Comparison of ENCODE assay signal across 8 cellular contexts in the genomic region with DNA sequence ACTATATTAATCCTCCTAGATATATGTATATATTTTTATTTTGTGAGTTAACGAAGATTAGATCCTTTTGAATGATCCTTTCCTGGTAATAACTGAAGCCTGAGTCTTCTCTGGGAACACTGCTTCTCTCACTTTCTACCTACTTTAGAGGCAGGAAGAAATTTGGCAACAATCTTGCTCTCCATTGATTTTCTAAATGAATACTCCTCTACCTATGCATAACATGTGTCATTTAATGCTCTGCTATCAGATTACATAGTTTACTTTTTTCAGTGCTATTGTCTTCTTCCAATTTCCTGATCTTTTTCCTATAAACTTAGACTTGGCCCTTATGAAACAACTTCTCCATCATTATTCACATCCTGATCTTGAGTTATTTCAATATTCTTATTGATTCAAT.
"Had no signal": no experiment of that assay in that cellular context is flagged by ENCODE, and none has a peak within 500 bp of the region (broad histone marks: within the 10 kb centered on the region; RNA-seq: fewer than 3 reads in every experiment).

No MANE protein-coding gene starts in this region.

- H3K9me3 ChIP-seq: HAP-1 had no signal

- ATAC-seq: HCT116 had no signal

- H3K36me3 ChIP-seq: HAP-1 had no signal

- H3K4me3 Mint-ChIP-seq: H9, HFFc6 had no signal

- H3K27ac Mint-ChIP-seq: H9, HFFc6 had no signal

- H3K4me1 Mint-ChIP-seq: H9 had no signal

- H2AFZ ChIP-seq: GM23248 had no signal

- H3K4me1 ChIP-seq: HAP-1 had no signal

- DNase-seq: GM23248, GOT3, H7, H9, HCEC 1CT, HFFc6 had no signal

- H3K27ac ChIP-seq: GM23248 had no signal

- H3K9ac ChIP-seq: GM23248 had no signal

- H3K4me3 ChIP-seq: GM23248, HAP-1 had no signal
